In genomic region chr1:53014791-53015507, GRCh38 we compare ENCODE assay signal across 1 cellular context.
TF ChIP-seq lines count a peak whose summit lies in the region.

No MANE protein-coding gene starts in this region.

TF ChIP-seq in K562, 482 proteins besides CTCF, POLR2A, EP300 and RAD21 (continued from another document and continues in another):
- TF ChIP-seq TOE1 (IDR thresholded peaks at IDR 0.05; ENCODE audit: borderline replicate concordance) (peak; percentile 82), TOE1 (CRISPR knock-in tag; IDR thresholded peaks at IDR 0.05; ENCODE audit: borderline replicate concordance, low read depth) (no peak), MNT (conservative IDR thresholded peaks at IDR 0.05) (peak; percentile 15 to 79; a peak in 3 of 4 replicates), ZNF407 (IDR thresholded peaks at IDR 0.05; ENCODE audit: low read depth) (no peak), ATF1 (CRISPR knock-in tag; IDR thresholded peaks at IDR 0.05) (no peak), ATF1 (tag; IDR thresholded peaks at IDR 0.05) (0 out of 2 replicates have a peak, but pooled peaks have one; percentile 18), MLLT1 (IDR thresholded peaks at IDR 0.05) (peak in 1 of 2 experiments; percentile 100; a peak in 2 of 4 replicates), ZNF592 (IDR thresholded peaks at IDR 0.05) (0 out of 2 replicates have a peak, but pooled peaks have one; percentile 11), PHF20 (IDR thresholded peaks at IDR 0.05; ENCODE audit: partially characterized antibody) (peak; percentile 94), ZNF280A (IDR thresholded peaks at IDR 0.05; ENCODE audit: low read depth, partially characterized antibody) (no peak), NCOR1 (IDR thresholded peaks at IDR 0.05) (no peak), KDM4B (IDR thresholded peaks at IDR 0.05; ENCODE audit: borderline replicate concordance in 2 of 2, low read depth in 1 of 2) (0 out of 4 replicates have a peak, but pooled peaks of 1 of the 2 experiments have one; percentile 44), SMARCA4 (IDR thresholded peaks at IDR 0.05) (peak; percentile 44; the same call in 1 of the 2 replicates), ETV6 (IDR thresholded peaks at IDR 0.05; ENCODE audit: borderline replicate concordance in 1 of 2, low read depth in 2 of 2, low read length in 1 of 2) (0 out of 4 replicates have a peak, but pooled peaks of 1 of the 2 experiments have one; percentile 19), ETV6 (CRISPR knock-in tag; IDR thresholded peaks at IDR 0.05; ENCODE audit: borderline replicate concordance) (no peak), CREB3 (tag; conservative IDR thresholded peaks at IDR 0.05; ENCODE audit: low read depth) (0 out of 2 replicates have a peak, but pooled peaks have one; percentile 24), GTF2E2 (tag; IDR thresholded peaks at IDR 0.05) (0 out of 2 replicates have a peak, but pooled peaks have one; percentile 13), DIDO1 (tag; IDR thresholded peaks at IDR 0.05; ENCODE audit: low read depth) (peak; percentile 89), RBFOX2 (IDR thresholded peaks at IDR 0.05; ENCODE audit: low read depth, low read length) (peak; percentile 39), ELF2 (CRISPR knock-in tag; IDR thresholded peaks at IDR 0.05) (peak; percentile 92), ZNF830 (CRISPR knock-in tag; IDR thresholded peaks at IDR 0.05) (no peak), KDM1A (IDR thresholded peaks at IDR 0.05) (no peak), AFF1 (IDR thresholded peaks at IDR 0.05; ENCODE audit: low read depth in 1 of 2, partially characterized antibody in 2 of 2) (peak in 1 of 2 experiments; percentile 6), MEF2A (IDR thresholded peaks at IDR 0.05; ENCODE audit: control insufficient read depth, low read depth, low read length) (0 out of 2 replicates have a peak, but pooled peaks have one; percentile 39), PBX2 (CRISPR knock-in tag; IDR thresholded peaks at IDR 0.05; ENCODE audit: low read depth) (no peak), PBX2 (tag; conservative IDR thresholded peaks at IDR 0.05; ENCODE audit: low read depth) (no peak; the same call in 1 of the 2 replicates)
